8 cellular contexts compared by ENCODE assay signal in the genomic region with DNA sequence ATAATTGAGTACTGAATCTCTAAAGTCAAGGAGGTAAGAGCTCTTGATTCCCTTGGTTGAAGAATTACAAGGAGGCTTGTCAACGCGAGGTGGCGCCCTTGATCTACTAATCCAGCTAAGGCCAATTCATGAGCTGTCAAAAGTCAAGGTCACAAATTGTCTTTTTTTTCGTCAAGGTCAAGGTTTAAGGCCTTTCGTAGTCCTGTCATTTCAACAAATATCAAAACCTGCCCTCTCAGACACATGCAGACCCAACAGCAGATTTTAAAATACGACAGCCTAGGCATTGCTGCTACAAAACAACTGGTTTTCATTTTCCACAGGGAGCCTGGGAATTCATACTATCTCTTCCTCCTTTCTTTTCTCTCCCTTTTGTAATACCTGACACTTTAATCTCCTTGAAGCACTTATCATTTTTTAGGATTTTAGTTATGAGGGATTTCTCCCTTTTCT. TPM values are rescaled to one million over a fixed set of nuclear protein-coding genes. Genes with fewer than 3 reads are reported as not detected.
DNase-seq lines count a peak whose midpoint lies in the region; ATAC-seq, FAIRE-seq and TF ChIP-seq lines count a peak whose summit lies in the region.

No MANE protein-coding gene starts in this region.

- H3K4me1 Mint-ChIP-seq in activated naive CD4-positive, alpha-beta T cell treated with anti-CD3 and anti-CD28 coated beads for 36 hours (ENCODE audit: low read depth) = peaks cover 31% of the 10 kb centered on the region
- peaks cover 4% of the 10 kb centered on the region for H3K4me1 Mint-ChIP-seq in progenitor cell of endocrine pancreas (ENCODE audit: low read depth)

- DNase-seq in DMS 273 treated with DMSO at 0.1 percent for 48 hours (lab: John Stamatoyannopoulos, UW) = peak; percentile 66
- DNase-seq in LoVo (ENCODE audit: low spot score) = peak; percentile 94
- peak; percentile 89 for DNase-seq in SK-MEL-5 (ENCODE audit: low read depth, low spot score)
- DNase-seq in activated naive CD4-positive, alpha-beta T cell treated with anti-CD3 and anti-CD28 coated beads for 36 hours = peak; percentile 92
- DNase-seq in globus pallidus (ENCODE audit: low spot score) = peak; percentile 82
- peak; percentile 80 for DNase-seq in progenitor cell of endocrine pancreas (ENCODE audit: low spot score, unreplicated experiment)
- peak; percentile 67 for DNase-seq in urothelium cell line (ENCODE audit: low spot score)

- no peaks in the 10 kb centered on the region for H3K36me3 Mint-ChIP-seq in activated naive CD4-positive, alpha-beta T cell treated with anti-CD3 and anti-CD28 coated beads for 36 hours (ENCODE audit: low read depth)
- no peaks in the 10 kb centered on the region for H3K36me3 Mint-ChIP-seq in progenitor cell of endocrine pancreas (ENCODE audit: insufficient read depth)

- no peak overlapping the region for H3K4me3 Mint-ChIP-seq in activated naive CD4-positive, alpha-beta T cell treated with anti-CD3 and anti-CD28 coated beads for 36 hours
- no peak overlapping the region for H3K4me3 Mint-ChIP-seq in progenitor cell of endocrine pancreas (ENCODE audit: low read depth)

- peak; percentile 92 for FAIRE-seq in urothelium cell line (lab: Jason Lieb, UNC)

- no peak overlapping the region for H3K27ac Mint-ChIP-seq in activated naive CD4-positive, alpha-beta T cell treated with anti-CD3 and anti-CD28 coated beads for 36 hours
- no peak overlapping the region for H3K27ac Mint-ChIP-seq in progenitor cell of endocrine pancreas

- H3K27me3 Mint-ChIP-seq in activated naive CD4-positive, alpha-beta T cell treated with anti-CD3 and anti-CD28 coated beads for 36 hours (ENCODE audit: low read depth) = peaks cover 76% of the 10 kb centered on the region
- peaks cover 90% of the 10 kb centered on the region for H3K27me3 Mint-ChIP-seq in progenitor cell of endocrine pancreas

- intact Hi-C loops in activated naive CD4-positive, alpha-beta T cell treated with anti-CD3 and anti-CD28 coated beads for 36 hours (cut with micrococcal nuclease) = loop anchor here (1.0 to 2.0 kb wide), 8 partner anchors 380 to 900 kb away; a partner anchor contains a TSS

- H3K9me3 Mint-ChIP-seq in activated naive CD4-positive, alpha-beta T cell treated with anti-CD3 and anti-CD28 coated beads for 36 hours = no peaks in the 10 kb centered on the region
- H3K9me3 Mint-ChIP-seq in progenitor cell of endocrine pancreas (ENCODE audit: low read depth) = no peaks in the 10 kb centered on the region

- in situ Hi-C loops in SK-MEL-5 (cut with HindIII; ENCODE audit: low pct_unique_long_range_greater_than_20kb, low sequenced_read_pairs) = no loop called here

- CTCF ChIA-PET in activated naive CD4-positive, alpha-beta T cell treated with anti-CD3 and anti-CD28 coated beads for 36 hours (lab: Charles Lee) = interaction anchor here (0.6 to 2.1 kb wide), 35 partner anchors 8 to 898 kb away, joined by 3 to 14 read pairs (median 4); a partner anchor contains a TSS

- ATAC-seq in HG02970 (IDR thresholded peaks at IDR 0.05; ENCODE audit: low FRiP score, unreplicated experiment) = no peak

- TF ChIP-seq CTCF in progenitor cell of endocrine pancreas (IDR thresholded peaks at IDR 0.05; ENCODE audit: unreplicated experiment) = peak; percentile 93

RNA-seq across cellular contexts. Expression of a gene that starts 3.6 kb away (rescaled TPM):
- 1.5 and 2.0 TPM in 2 replicates for total RNA-seq in SK-MEL-5 (2014; rRNA removed; shearing (Covaris generic))
- 1.9 and 2.1 TPM in 2 replicates for polyA plus RNA-seq in SK-MEL-5 (2015; cell fraction: cytosol; rRNA removed)
- 1.5 and 2.3 TPM in 2 replicates for polyA plus RNA-seq in SK-MEL-5 (2015; cell fraction: nucleus; rRNA removed)
- not detected for total RNA-seq in activated naive CD4-positive, alpha-beta T cell treated with anti-CD3 and anti-CD28 coated beads for 36 hours
- not detected in 2 replicates for total RNA-seq in progenitor cell of endocrine pancreas

RNA-seq across cellular contexts. Expression of a gene that starts 11.3 kb away (rescaled TPM):
- 0.08 and 0.16 TPM in 2 replicates for total RNA-seq in SK-MEL-5 (2014; rRNA removed; shearing (Covaris generic))
- 0.20 and 0.41 TPM in 2 replicates for polyA plus RNA-seq in SK-MEL-5 (2015; cell fraction: cytosol; rRNA removed)
- polyA plus RNA-seq in SK-MEL-5 (2015; cell fraction: nucleus; rRNA removed) = not detected in 2 replicates
- total RNA-seq in activated naive CD4-positive, alpha-beta T cell treated with anti-CD3 and anti-CD28 coated beads for 36 hours = not detected
- total RNA-seq in progenitor cell of endocrine pancreas = not detected in 2 replicates

RNA-seq across cellular contexts. Expression of a gene that starts 22.2 kb away (rescaled TPM):
- total RNA-seq in SK-MEL-5 (2014; rRNA removed; shearing (Covaris generic)) = not detected in 2 replicates
- polyA plus RNA-seq in SK-MEL-5 (2015; cell fraction: cytosol; rRNA removed) = not detected in 2 replicates
- polyA plus RNA-seq in SK-MEL-5 (2015; cell fraction: nucleus; rRNA removed) = not detected in 2 replicates
- not detected for total RNA-seq in activated naive CD4-positive, alpha-beta T cell treated with anti-CD3 and anti-CD28 coated beads for 36 hours
- not detected in 2 replicates for total RNA-seq in progenitor cell of endocrine pancreas

RNA-seq across cellular contexts. Expression of a gene that starts 31.0 kb away (rescaled TPM):
- not detected in 2 replicates for total RNA-seq in SK-MEL-5 (2014; rRNA removed; shearing (Covaris generic))
- not detected in 2 replicates for polyA plus RNA-seq in SK-MEL-5 (2015; cell fraction: cytosol; rRNA removed)
- not detected in 2 replicates for polyA plus RNA-seq in SK-MEL-5 (2015; cell fraction: nucleus; rRNA removed)
- total RNA-seq in activated naive CD4-positive, alpha-beta T cell treated with anti-CD3 and anti-CD28 coated beads for 36 hours = not detected
- not detected in 2 replicates for total RNA-seq in progenitor cell of endocrine pancreas

RNA-seq across cellular contexts. Expression of a gene that starts 39.8 kb away (rescaled TPM):
- total RNA-seq in SK-MEL-5 (2014; rRNA removed; shearing (Covaris generic)) = 0.45 TPM in 1 of 2 replicates, not detected in the other
- 0.26 and 0.66 TPM in 2 replicates for polyA plus RNA-seq in SK-MEL-5 (2015; cell fraction: cytosol; rRNA removed)
- 1.4 TPM in 1 of 2 replicates, not detected in the other for polyA plus RNA-seq in SK-MEL-5 (2015; cell fraction: nucleus; rRNA removed)
- total RNA-seq in activated naive CD4-positive, alpha-beta T cell treated with anti-CD3 and anti-CD28 coated beads for 36 hours = not detected
- total RNA-seq in progenitor cell of endocrine pancreas = 1.4 and 1.5 TPM in 2 replicates
